In the genomic region with DNA sequence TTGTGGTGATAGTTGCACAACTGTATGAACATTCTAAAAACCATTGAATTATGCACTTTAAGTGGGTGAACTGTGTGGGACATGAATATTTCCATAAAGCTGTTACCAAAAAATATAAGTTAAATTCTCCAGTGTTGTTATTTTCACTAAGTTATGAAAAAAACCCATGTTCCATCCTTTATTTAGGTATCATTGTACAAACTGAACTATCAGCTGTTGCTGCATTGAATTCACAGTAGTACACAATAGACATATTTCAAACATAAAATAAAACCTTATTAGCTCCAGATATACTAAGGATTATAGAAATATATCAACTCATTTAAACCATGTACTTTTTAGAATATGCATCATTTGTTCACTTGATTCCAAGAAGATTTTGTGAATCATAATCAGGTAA, we compare ENCODE assay signal across 19 cellular contexts.
A peak's percentile ranks its signal among the peaks of the same experiment; 100 is the strongest.
DNase-seq lines count a peak whose midpoint lies in the region; ATAC-seq, FAIRE-seq and TF ChIP-seq lines count a peak whose summit lies in the region.
"Had no signal": no experiment of that assay in that cellular context is flagged by ENCODE, and none has a peak within 500 bp of the region (broad histone marks: within the 10 kb centered on the region; RNA-seq: fewer than 3 reads in every experiment).

No MANE protein-coding gene starts in this region.

- H3K27ac Mint-ChIP-seq in WTC11: no peak overlapping the region
- H3K27ac Mint-ChIP-seq: CD4-positive, CD25-positive, alpha-beta regulatory T cell; HFFc6; IgD-negative memory B cell had no signal

- no peak for ATAC-seq in WTC11
- no peak for ATAC-seq in K562
- no peak for ATAC-seq in gastrocnemius medialis

- peaks cover 11% of the 10 kb centered on the region for H3K9me3 Mint-ChIP-seq in WTC11

- DNase-seq in GM23248 (peak; percentile 6), WTC11 (ENCODE audit: low spot score) (no peak), K562 (ENCODE audit: extremely low read depth in 1 of 4, low spot score in 3 of 4) (no peak), mucosa of gallbladder (ENCODE audit: low spot score) (no peak), RWPE1 (ENCODE audit: low spot score) (no peak), gastrocnemius medialis (no peak)
- DNase-seq: ACHN; BE2C; C1 segment of cervical spinal cord; CD4-positive, CD25-positive, alpha-beta regulatory T cell; DMS153; DMS79; GF-D8; HFFc6; KG1 had no signal

- H3K27ac ChIP-seq in GM23248: no peak overlapping the region
- no peak overlapping the region for H3K27ac ChIP-seq in K562 (ENCODE audit: extremely low read depth, low read depth, low read length)
- H3K27ac ChIP-seq in RWPE1: no peak overlapping the region
- no peak overlapping the region for H3K27ac ChIP-seq in gastrocnemius medialis

- TF ChIP-seq CTCF in WTC11 (IDR thresholded peaks at IDR 0.05) (no peak), K562 (IDR thresholded peaks at IDR 0.05 in 2 of 3, conservative IDR thresholded peaks at IDR 0.05 in 1 of 3; ENCODE audit: insufficient read depth in 2 of 3, low read depth in 1 of 3, low read length in 3 of 3) (no peak), RWPE1 (conservative IDR thresholded peaks at IDR 0.05; ENCODE audit: low read depth) (no peak), gastrocnemius medialis (IDR thresholded peaks at IDR 0.05 in 4 of 5, conservative IDR thresholded peaks at IDR 0.05 in 1 of 5) (no peak)

- H3K27me3 Mint-ChIP-seq in WTC11 (ENCODE audit: low read depth): no peaks in the 10 kb centered on the region
- H3K27me3 Mint-ChIP-seq: CD4-positive, CD25-positive, alpha-beta regulatory T cell; IgD-negative memory B cell had no signal

- H3K9ac ChIP-seq in GM23248 (no peak overlapping the region), K562 (ENCODE audit: insufficient read depth in 1 of 2, low read depth in 2 of 2, low read length in 2 of 2) (no peak overlapping the region)

- TF ChIP-seq POLR2A in K562 (conservative IDR thresholded peaks at IDR 0.05): no peak
- no peak for TF ChIP-seq POLR2A in gastrocnemius medialis (IDR thresholded peaks at IDR 0.05)

- H3K4me3 Mint-ChIP-seq in WTC11: no peak overlapping the region
- H3K4me3 Mint-ChIP-seq: CD4-positive, CD25-positive, alpha-beta regulatory T cell; HFFc6 had no signal

- no peaks in the 10 kb centered on the region for H3F3A ChIP-seq in GM23248 (ENCODE audit: insufficient read depth)

- H4K20me1 ChIP-seq in GM23248 (ENCODE audit: insufficient read depth) (no peaks in the 10 kb centered on the region), K562 (replicated peaks; ENCODE audit: control insufficient read depth, insufficient read depth, low read length) (no peaks in the 10 kb centered on the region)

- no peak overlapping the region for H3K4me2 ChIP-seq in GM23248 (ENCODE audit: unreplicated experiment)
- no peak overlapping the region for H3K4me2 ChIP-seq in K562 (ENCODE audit: insufficient read depth, low read length)

- POLR2A ChIA-PET in WTC11 (lab: Charles Lee): no interaction called here
- POLR2A ChIA-PET in K562 (lab: Yijun Ruan, JAX): no interaction called here
- POLR2A ChIA-PET in RWPE1 (lab: Yijun Ruan, JAX; ENCODE audit: low non-redundant PET): no interaction called here

- CTCF ChIA-PET in WTC11 (lab: Charles Lee) (no interaction called here), K562 (lab: Yijun Ruan, JAX; ENCODE audit: low intra/inter-chr PET ratio) (no interaction called here), RWPE1 (lab: Yijun Ruan, JAX) (interaction anchor here (0.6 kb wide), 1 partner anchor 124 kb away, joined by 3 read pairs; no protein-coding TSS in a partner anchor)

- H3K27me3 ChIP-seq in GM23248 (replicated peaks; ENCODE audit: insufficient read depth): no peaks in the 10 kb centered on the region
- no peaks in the 10 kb centered on the region for H3K27me3 ChIP-seq in K562 (ENCODE audit: control insufficient read depth in 2 of 2, insufficient read depth in 2 of 2, low read length in 2 of 2)
- H3K27me3 ChIP-seq in gastrocnemius medialis: no peaks in the 10 kb centered on the region
- H3K27me3 ChIP-seq: BE2C had no signal

- TF ChIP-seq RAD21 in K562 (CRISPR knock-in tag; conservative IDR thresholded peaks at IDR 0.05 in 1 of 2, IDR thresholded peaks at IDR 0.05 in 1 of 2): no peak

- FAIRE-seq in A204.1 (lab: Jason Lieb, UNC) (peak; percentile 14), K562 (lab: Jason Lieb, UNC) (no peak)
- FAIRE-seq: HTR-8/SVneo had no signal

- H2AFZ ChIP-seq in GM23248 (no peak overlapping the region), K562 (ENCODE audit: low read depth, low read length) (no peak overlapping the region)

- peaks cover 11% of the 10 kb centered on the region for H3K36me3 Mint-ChIP-seq in WTC11

- no TSS peak for BruUV-seq in K562 (replicated peaks; lab: Mats Ljungman, UMichigan)

- H3K79me2 ChIP-seq in GM23248 (ENCODE audit: insufficient read depth): no peaks in the 10 kb centered on the region
- H3K79me2 ChIP-seq in K562 (ENCODE audit: control insufficient read depth, insufficient read depth, low read length): no peaks in the 10 kb centered on the region

- in situ Hi-C loops in GM23248 (cut with MboI): no loop called here
- in situ Hi-C loops in K562 (cut with MboI): no loop called here
- in situ Hi-C loops in gastrocnemius medialis (cut with MboI; ENCODE audit: low sequenced_read_pairs in 4 of 4): no loop called here

- no peaks in the 10 kb centered on the region for H3K9me1 ChIP-seq in K562 (ENCODE audit: control insufficient read depth, insufficient read depth, low read length)

- TF ChIP-seq EP300 in K562 (IDR thresholded peaks at IDR 0.05; ENCODE audit: low read length): no peak

- no peaks in the 10 kb centered on the region for H3K9me2 ChIP-seq in GM23248 (ENCODE audit: insufficient read depth)

- intact Hi-C loops in K562 (cut with micrococcal nuclease): no loop called here
- intact Hi-C loops in gastrocnemius medialis (cut with DNase I; ENCODE audit: low total_unique reads): no loop called here

- H3K4me1 Mint-ChIP-seq in WTC11: no peaks in the 10 kb centered on the region

- H3K4me3 ChIP-seq in GM23248 (no peak overlapping the region), K562 (no peak overlapping the region), gastrocnemius medialis (no peak overlapping the region)
- H3K4me3 ChIP-seq: HAP-1 had no signal

- H3K9me3 ChIP-seq in GM23248 (ENCODE audit: low read depth) (no peaks in the 10 kb centered on the region), K562 (replicated peaks; ENCODE audit: control insufficient read depth, insufficient read depth, low read depth, low read length) (no peaks in the 10 kb centered on the region; the same call in 1 of the 2 replicates), gastrocnemius medialis (no peaks in the 10 kb centered on the region)
- H3K9me3 ChIP-seq: BE2C, HAP-1 had no signal

- H3K36me3 ChIP-seq in GM23248 (ENCODE audit: low read depth) (peaks cover 7% of the 10 kb centered on the region; the same call in 1 of the 2 replicates), K562 (ENCODE audit: control insufficient read depth, insufficient read depth, low read length) (no peaks in the 10 kb centered on the region), gastrocnemius medialis (no peaks in the 10 kb centered on the region)
- H3K36me3 ChIP-seq: BE2C, HAP-1 had no signal

- H3K4me1 ChIP-seq in GM23248 (ENCODE audit: insufficient read depth): no peaks in the 10 kb centered on the region
- H3K4me1 ChIP-seq in K562 (replicated peaks in 1 of 2; ENCODE audit: control insufficient read depth in 2 of 2, insufficient read depth in 2 of 2, low read length in 2 of 2): no peaks in the 10 kb centered on the region
- H3K4me1 ChIP-seq in gastrocnemius medialis: no peaks in the 10 kb centered on the region
- H3K4me1 ChIP-seq: HAP-1 had no signal

TF ChIP-seq in WTC11, 78 proteins besides CTCF, POLR2A, EP300 and RAD21 (continues in another document):
- TF ChIP-seq, protein P1, sequence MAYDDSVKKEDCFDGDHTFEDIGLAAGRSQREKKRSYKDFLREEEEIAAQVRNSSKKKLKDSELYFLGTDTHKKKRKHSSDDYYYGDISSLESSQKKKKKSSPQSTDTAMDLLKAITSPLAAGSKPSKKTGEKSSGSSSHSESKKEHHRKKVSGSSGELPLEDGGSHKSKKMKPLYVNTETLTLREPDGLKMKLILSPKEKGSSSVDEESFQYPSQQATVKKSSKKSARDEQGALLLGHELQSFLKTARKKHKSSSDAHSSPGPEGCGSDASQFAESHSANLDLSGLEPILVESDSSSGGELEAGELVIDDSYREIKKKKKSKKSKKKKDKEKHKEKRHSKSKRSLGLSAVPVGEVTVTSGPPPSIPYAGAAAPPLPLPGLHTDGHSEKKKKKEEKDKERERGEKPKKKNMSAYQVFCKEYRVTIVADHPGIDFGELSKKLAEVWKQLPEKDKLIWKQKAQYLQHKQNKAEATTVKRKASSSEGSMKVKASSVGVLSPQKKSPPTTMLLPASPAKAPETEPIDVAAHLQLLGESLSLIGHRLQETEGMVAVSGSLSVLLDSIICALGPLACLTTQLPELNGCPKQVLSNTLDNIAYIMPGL (CRISPR knock-in tag; IDR thresholded peaks at IDR 0.05): no peak
- TF ChIP-seq FOXP1 (CRISPR knock-in tag; IDR thresholded peaks at IDR 0.05; ENCODE audit: borderline replicate concordance) (no peak), KAT7 (CRISPR knock-in tag; IDR thresholded peaks at IDR 0.05; ENCODE audit: borderline replicate concordance) (no peak), TP53 (CRISPR knock-in tag; IDR thresholded peaks at IDR 0.05) (no peak)

TF ChIP-seq in K562, 482 proteins besides CTCF, POLR2A, EP300 and RAD21 (continues in another document):
- TF ChIP-seq ZNF445 (CRISPR knock-in tag; IDR thresholded peaks at IDR 0.05; ENCODE audit: low read depth): 0 out of 2 replicates have a peak, but pooled peaks have one; percentile 78
- TF ChIP-seq, protein P2, sequence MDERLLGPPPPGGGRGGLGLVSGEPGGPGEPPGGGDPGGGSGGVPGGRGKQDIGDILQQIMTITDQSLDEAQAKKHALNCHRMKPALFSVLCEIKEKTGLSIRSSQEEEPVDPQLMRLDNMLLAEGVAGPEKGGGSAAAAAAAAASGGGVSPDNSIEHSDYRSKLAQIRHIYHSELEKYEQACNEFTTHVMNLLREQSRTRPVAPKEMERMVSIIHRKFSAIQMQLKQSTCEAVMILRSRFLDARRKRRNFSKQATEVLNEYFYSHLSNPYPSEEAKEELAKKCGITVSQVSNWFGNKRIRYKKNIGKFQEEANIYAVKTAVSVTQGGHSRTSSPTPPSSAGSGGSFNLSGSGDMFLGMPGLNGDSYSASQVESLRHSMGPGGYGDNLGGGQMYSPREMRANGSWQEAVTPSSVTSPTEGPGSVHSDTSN (CRISPR knock-in tag; IDR thresholded peaks at IDR 0.05; ENCODE audit: low read depth): no peak
- TF ChIP-seq, protein P2 (tag; conservative IDR thresholded peaks at IDR 0.05; ENCODE audit: low read depth): no peak
- TF ChIP-seq ZNF212 (CRISPR knock-in tag; IDR thresholded peaks at IDR 0.05): no peak
- peak; percentile 61; the same call in 1 of the 2 replicates for TF ChIP-seq TRIM28 (IDR thresholded peaks at IDR 0.05)
